Comparison of ENCODE assay signal across 6 cellular contexts in genomic region chr19:5621945-5622464, GRCh38. TPM values are rescaled to one million over a fixed set of nuclear protein-coding genes. Genes with fewer than 3 reads are reported as not detected.
DNase-seq lines count a peak whose midpoint lies in the region; ATAC-seq and TF ChIP-seq lines count a peak whose summit lies in the region.

No MANE protein-coding gene starts in this region.

- no peak overlapping the region for H2BK20ac ChIP-seq in IMR-90 (ENCODE audit: low read depth, low read length)

- H4K91ac ChIP-seq in IMR-90 (ENCODE audit: insufficient read depth, low read depth, low read length), result peak overlapping the region; percentile 52; the same call in 1 of the 2 replicates

- peaks cover 12% of the 10 kb centered on the region for H3K9me1 ChIP-seq in IMR-90 (ENCODE audit: insufficient read depth, low read length)

- peak overlapping the region; percentile 70 for H3K9ac ChIP-seq in IMR-90 (ENCODE audit: low read depth, low read length)
- peak overlapping the region; percentile 98 for H3K9ac ChIP-seq in adipocyte (ENCODE audit: low read length)
- peak overlapping the region; percentile 88 for H3K9ac ChIP-seq in mucosa of stomach (ENCODE audit: low read length)

- H2AK5ac ChIP-seq in IMR-90 (ENCODE audit: low read depth, low read length), result peak overlapping the region; percentile 67; the same call in 1 of the 2 replicates

- no peak for ATAC-seq in IMR-90 (ENCODE audit: low read depth)
- ATAC-seq in GM21737 (IDR thresholded peaks at IDR 0.05; ENCODE audit: unreplicated experiment), result no peak
- ATAC-seq in esophagus mucosa, result no peak

- TF ChIP-seq POLR2A in IMR-90 (IDR thresholded peaks at IDR 0.05; ENCODE audit: low read depth, low read length), result no peak

- H3K27me3 ChIP-seq in IMR-90 (ENCODE audit: control insufficient read depth, insufficient read depth, low read length), result no peaks in the 10 kb centered on the region
- H3K27me3 ChIP-seq in adipocyte (replicated peaks; ENCODE audit: control insufficient read depth, insufficient read depth, low read length), result no peaks in the 10 kb centered on the region
- no peaks in the 10 kb centered on the region for H3K27me3 ChIP-seq in mucosa of stomach (ENCODE audit: control insufficient read depth, insufficient read depth, low read length)

- DNase-seq in IMR-90 (no peak), adipocyte (ENCODE audit: low read depth) (peak; percentile 41), SIG-M5 treated with dmso at 0.1 percent for 504 hours (lab: John Stamatoyannopoulos, UW; ENCODE audit: unreplicated experiment) (no peak)

- peak overlapping the region; percentile 97 for H2AFZ ChIP-seq in IMR-90 (replicated peaks; ENCODE audit: low read length, poor library complexity)

- H3K56ac ChIP-seq in IMR-90 (ENCODE audit: extremely low read depth, insufficient read depth, low read length), result peak overlapping the region; percentile 17; the same call in 1 of the 2 replicates

- no peak overlapping the region for H3K18ac ChIP-seq in IMR-90 (ENCODE audit: low read depth, low read length)

- H2BK120ac ChIP-seq in IMR-90 (ENCODE audit: low read depth, low read length), result no peak overlapping the region

- H3K4ac ChIP-seq in IMR-90 (ENCODE audit: low read depth, low read length), result peak overlapping the region; percentile 9; the same call in 1 of the 2 replicates

- H3K9me3 ChIP-seq in IMR-90 (ENCODE audit: control insufficient read depth, insufficient read depth, low read length) (no peaks in the 10 kb centered on the region), adipocyte (ENCODE audit: control insufficient read depth, low read length) (no peaks in the 10 kb centered on the region), mucosa of stomach (ENCODE audit: control insufficient read depth, low read length) (no peaks in the 10 kb centered on the region)

- BruUV-seq in IMR-90 (replicated peaks; lab: Mats Ljungman, UMichigan), result no TSS peak

- peak overlapping the region; percentile 98 for H2AK9ac ChIP-seq in IMR-90 (replicated peaks; ENCODE audit: low read depth, low read length, poor library complexity)

- POLR2A ChIA-PET in IMR-90 (lab: Charles Lee; ENCODE audit: unreplicated experiment), result no interaction called here

- no peak for TF ChIP-seq CTCF in IMR-90 (conservative IDR thresholded peaks at IDR 0.05; ENCODE audit: low read depth, low read length)

- peak overlapping the region; percentile 53; the same call in 1 of the 2 replicates for H3K23ac ChIP-seq in IMR-90 (ENCODE audit: low read depth, low read length)

- TF ChIP-seq RAD21 in IMR-90 (IDR thresholded peaks at IDR 0.05; ENCODE audit: low read length), result no peak

- in situ Hi-C loops in IMR-90 (cut with MboI; ENCODE audit: low sequenced_read_pairs), result no loop called here

- 0% methylated on average over 16 of the region's 35 CpGs; no CpG with 5 or more reads in 1 of the 2 experiments for WGBS in IMR-90 (ENCODE audit: extremely low coverage in 2 of 2, insufficient read length in 1 of 2), 2 experiments

- peaks cover 26 to 65% of the 10 kb centered on the region in 2 experiments for H3K79me1 ChIP-seq in IMR-90 (ENCODE audit: low read depth in 1 of 2, low read length in 2 of 2)

- H2BK15ac ChIP-seq in IMR-90 (ENCODE audit: low read depth, low read length), result no peak overlapping the region

- H3K4me3 ChIP-seq in IMR-90 (ENCODE audit: insufficient read depth, low read depth, low read length) (peak overlapping the region; percentile 63), adipocyte (ENCODE audit: low read length) (peak overlapping the region; percentile 98), mucosa of stomach (ENCODE audit: low read length) (peak overlapping the region; percentile 89)

- H4K20me1 ChIP-seq in IMR-90 (ENCODE audit: insufficient read depth, low read length), result peaks cover 64% of the 10 kb centered on the region

- H2BK5ac ChIP-seq in IMR-90 (ENCODE audit: low read depth, low read length, poor library complexity, severe bottlenecking), result peak overlapping the region; percentile 64

- peaks cover 14% of the 10 kb centered on the region for H3K4me1 ChIP-seq in IMR-90 (ENCODE audit: control insufficient read depth, insufficient read depth, low read length)
- H3K4me1 ChIP-seq in adipocyte (ENCODE audit: control insufficient read depth, insufficient read depth, low read length), result peaks cover 37% of the 10 kb centered on the region
- peaks cover 35% of the 10 kb centered on the region for H3K4me1 ChIP-seq in mucosa of stomach (ENCODE audit: control insufficient read depth, insufficient read depth, low read length)

- peak overlapping the region; percentile 27 for H3K14ac ChIP-seq in IMR-90 (replicated peaks; ENCODE audit: low read depth, low read length)

- 0 out of 2 replicates have a peak overlapping the region, but pooled peaks have one; percentile 3 for H4K5ac ChIP-seq in IMR-90 (ENCODE audit: low read depth, low read length)

- H3K36me3 ChIP-seq in IMR-90 (ENCODE audit: control insufficient read depth, insufficient read depth, low read length) (peaks cover 38% of the 10 kb centered on the region), adipocyte (ENCODE audit: control insufficient read depth, insufficient read depth, low read length, severe bottlenecking) (peaks cover 51% of the 10 kb centered on the region), mucosa of stomach (ENCODE audit: control insufficient read depth, insufficient read depth, low read length) (peaks cover 15% of the 10 kb centered on the region)

- peak overlapping the region in 1 of 2 experiments; percentile 15; a peak in 1 of 4 replicates for H4K8ac ChIP-seq in IMR-90 (ENCODE audit: low read depth in 2 of 2, low read length in 2 of 2)

- peak overlapping the region; percentile 73 for H3K27ac ChIP-seq in IMR-90 (ENCODE audit: insufficient read depth, low read length)

- intact Hi-C loops in IMR-90 (cut with micrococcal nuclease), result loop anchor here (5.0 kb wide), 1 partner anchor 45 kb away; no protein-coding TSS in a partner anchor

- peak overlapping the region; percentile 83 for H3K4me2 ChIP-seq in IMR-90 (ENCODE audit: low read depth, low read length)

- dilution Hi-C loops in IMR-90 (cut with HindIII; ENCODE audit: low sequenced_read_pairs, unreplicated experiment), result no loop called here

- CTCF ChIA-PET in IMR-90 (lab: Yijun Ruan, JAX), result interaction anchor here (0.5 kb wide), 1 partner anchor 67 kb away, joined by 3 read pairs; no protein-coding TSS in a partner anchor

TF ChIP-seq in IMR-90, 13 proteins besides CTCF, POLR2A, EP300 and RAD21:
- TF ChIP-seq BHLHE40 (IDR thresholded peaks at IDR 0.05; ENCODE audit: low read depth, low read length), result no peak
- no peak for TF ChIP-seq CEBPB (IDR thresholded peaks at IDR 0.05; ENCODE audit: low read depth, low read length)
- no peak for TF ChIP-seq MAFK (IDR thresholded peaks at IDR 0.05; ENCODE audit: low read depth, low read length)
- no peak for TF ChIP-seq USF2 (IDR thresholded peaks at IDR 0.05; ENCODE audit: low read depth, low read length)
- no peak for TF ChIP-seq RCOR1 (IDR thresholded peaks at IDR 0.05; ENCODE audit: insufficient replicate concordance, low read length)
- no peak for TF ChIP-seq MXI1 (IDR thresholded peaks at IDR 0.05; ENCODE audit: borderline replicate concordance, low read depth, low read length)

RNA-seq across cellular contexts. Expression of gene SAFB2, which starts 0.6 kb away (rescaled TPM):
- 11.8 and 17.8 TPM in 2 replicates for total RNA-seq in IMR-90 (2012; rRNA removed)
- polyA plus RNA-seq in IMR-90 (2012; rRNA removed), result 26.2 and 28.6 TPM in 2 replicates
- polyA plus RNA-seq in IMR-90 (2012; cell fraction: cytosol; rRNA removed), result 15.9 and 19.7 TPM in 2 replicates
- 82.6 and 84.3 TPM in 2 replicates for polyA plus RNA-seq in IMR-90 (2012; cell fraction: nucleus; rRNA removed; ENCODE audit: low replicate concordance)
- 30.0 TPM for total RNA-seq in esophagus mucosa

RNA-seq across cellular contexts. Expression of gene SAFB, which starts 0.9 kb away (rescaled TPM):
- total RNA-seq in IMR-90 (2012; rRNA removed), result 18.5 and 26.1 TPM in 2 replicates
- polyA plus RNA-seq in IMR-90 (2012; rRNA removed), result 36.6 and 41.2 TPM in 2 replicates
- polyA plus RNA-seq in IMR-90 (2012; cell fraction: cytosol; rRNA removed), result 51.4 and 92.6 TPM in 2 replicates
- 92.9 and 147 TPM in 2 replicates for polyA plus RNA-seq in IMR-90 (2012; cell fraction: nucleus; rRNA removed; ENCODE audit: low replicate concordance)
- 35.5 TPM for total RNA-seq in esophagus mucosa

RNA-seq across cellular contexts. Expression of gene TINCR, which starts 54.3 kb away (rescaled TPM):
- total RNA-seq in IMR-90 (2012; rRNA removed) (not detected in 2 replicates), esophagus mucosa (29.7 TPM)
- 0.03 and 0.05 TPM in 2 replicates for polyA plus RNA-seq in IMR-90 (2012; rRNA removed)
- polyA plus RNA-seq in IMR-90 (2012; cell fraction: cytosol; rRNA removed), result 0.03 TPM in 1 of 2 replicates, not detected in the other
- 0.14 and 0.30 TPM in 2 replicates for polyA plus RNA-seq in IMR-90 (2012; cell fraction: nucleus; rRNA removed; ENCODE audit: low replicate concordance)

RNA-seq across cellular contexts. Expression of gene MICOS13, which starts 58.3 kb away (rescaled TPM):
- total RNA-seq in IMR-90 (2012; rRNA removed), result 14.5 and 15.8 TPM in 2 replicates
- polyA plus RNA-seq in IMR-90 (2012; rRNA removed), result 48.9 and 80.2 TPM in 2 replicates
- polyA plus RNA-seq in IMR-90 (2012; cell fraction: cytosol; rRNA removed), result 91.5 and 98.4 TPM in 2 replicates
- polyA plus RNA-seq in IMR-90 (2012; cell fraction: nucleus; rRNA removed; ENCODE audit: low replicate concordance), result 22.5 and 47.5 TPM in 2 replicates
- 59.1 TPM for total RNA-seq in esophagus mucosa

RNA-seq across cellular contexts. Expression of gene HSD11B1L, which starts 58.8 kb away (rescaled TPM):
- total RNA-seq in IMR-90 (2012; rRNA removed) (1.9 and 2.2 TPM in 2 replicates), esophagus mucosa (1.1 TPM)
- polyA plus RNA-seq in IMR-90 (2012; rRNA removed), result 7.2 and 8.2 TPM in 2 replicates
- 9.8 and 14.6 TPM in 2 replicates for polyA plus RNA-seq in IMR-90 (2012; cell fraction: cytosol; rRNA removed)
- 10.8 and 19.3 TPM in 2 replicates for polyA plus RNA-seq in IMR-90 (2012; cell fraction: nucleus; rRNA removed; ENCODE audit: low replicate concordance)

Comparison
In these comparisons a context has a peak if more than half of its experiments do, and no peak if none do; other contexts are left out.
1. RNA of gene TINCR, which starts 54.3 kb away (total RNA-seq): 29.7 TPM in esophagus mucosa (single experiment); not detected in IMR-90; every median in the first group is over 10 times any median in the second.
2. Peak in every context shown above with its lines, with median percentiles within 50 percentile points of each other: H3K4me3 ChIP-seq and H3K9ac ChIP-seq.